In the genomic region with DNA sequence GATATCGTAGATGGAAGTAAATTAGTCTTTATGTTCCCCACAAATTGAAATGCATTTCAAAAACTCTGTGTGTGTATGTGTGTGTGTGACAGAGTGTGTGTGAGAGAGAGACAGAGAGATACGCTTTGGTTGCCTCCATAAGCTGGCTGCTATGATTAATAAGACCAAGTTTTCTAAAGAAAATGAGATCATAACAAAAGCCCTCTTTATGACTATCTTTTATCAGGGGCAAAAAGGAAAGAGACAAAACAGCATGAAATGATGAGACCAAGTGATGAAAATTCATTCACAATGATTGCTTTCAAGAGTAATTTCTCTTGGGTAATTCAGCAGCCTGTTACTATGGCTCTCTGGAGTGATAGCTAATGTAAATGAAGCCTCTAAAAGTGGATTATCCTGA, we compare ENCODE assay signal across 19 cellular contexts.
DNase-seq lines count a peak whose midpoint lies in the region; ATAC-seq and TF ChIP-seq lines count a peak whose summit lies in the region.
"Had no signal": no experiment of that assay in that cellular context is flagged by ENCODE, and none has a peak within 500 bp of the region (broad histone marks: within the 10 kb centered on the region; RNA-seq: fewer than 3 reads in every experiment).

No MANE protein-coding gene starts in this region.

- peak overlapping the region; percentile 37; the same call in 1 of the 2 replicates for H2AFZ ChIP-seq in PC-3 (ENCODE audit: low read length)

- no peak overlapping the region for H3K9ac ChIP-seq in PC-3 (ENCODE audit: low read length)

- H3K9me2 ChIP-seq in PC-3 (replicated peaks; ENCODE audit: low read length) = no peaks in the 10 kb centered on the region

- no peaks in the 10 kb centered on the region for H3K79me2 ChIP-seq in PC-3 (ENCODE audit: low read length)

- CTCF ChIA-PET in PC-3 (lab: Charles Lee) = no interaction called here

- H3K27ac ChIP-seq in PC-3 (ENCODE audit: low read length) = peak overlapping the region; percentile 66; the same call in 1 of the 2 replicates
- H3K27ac ChIP-seq: SK-N-MC had no signal

- no peak overlapping the region for H3K4me3 Mint-ChIP-seq in activated naive CD8-positive, alpha-beta T cell
- H3K4me3 Mint-ChIP-seq in activated naive CD8-positive, alpha-beta T cell treated with anti-CD3 and anti-CD28 coated beads for 36 hours = no peak overlapping the region
- no peak overlapping the region for H3K4me3 Mint-ChIP-seq in stimulated activated memory B cell treated with anti-CD40 and anti-IgM and Interleukin-4, amounts not matched to agents 10 μg/mL and 1 μg/mL and 100 μg/mL, for 72 hours
- H3K4me3 Mint-ChIP-seq: CD14-positive monocyte had no signal

- no peak for TF ChIP-seq CTCF in PC-3 (conservative IDR thresholded peaks at IDR 0.05; ENCODE audit: low read depth, low read length)

- peaks cover 35% of the 10 kb centered on the region for H3K4me1 ChIP-seq in PC-3 (ENCODE audit: insufficient read depth, low read length)

- no peak for ATAC-seq in PC-3
- ATAC-seq in stimulated activated memory B cell treated with anti-CD40 and anti-IgM and Interleukin-4, amounts not matched to agents 10 μg/mL and 1 μg/mL and 100 μg/mL, for 72 hours = no peak
- no peak for ATAC-seq in HG02678 (IDR thresholded peaks at IDR 0.05; ENCODE audit: unreplicated experiment)

- no peaks in the 10 kb centered on the region for H3K27me3 Mint-ChIP-seq in activated naive CD8-positive, alpha-beta T cell
- no peaks in the 10 kb centered on the region for H3K27me3 Mint-ChIP-seq in activated naive CD8-positive, alpha-beta T cell treated with anti-CD3 and anti-CD28 coated beads for 36 hours
- H3K27me3 Mint-ChIP-seq in stimulated activated memory B cell treated with anti-CD40 and anti-IgM and Interleukin-4, amounts not matched to agents 10 μg/mL and 1 μg/mL and 100 μg/mL, for 72 hours = no peaks in the 10 kb centered on the region

- H3K36me3 Mint-ChIP-seq in activated naive CD8-positive, alpha-beta T cell = peaks cover 3% of the 10 kb centered on the region
- peaks cover 2% of the 10 kb centered on the region for H3K36me3 Mint-ChIP-seq in activated naive CD8-positive, alpha-beta T cell treated with anti-CD3 and anti-CD28 coated beads for 36 hours
- peaks cover 7% of the 10 kb centered on the region for H3K36me3 Mint-ChIP-seq in stimulated activated memory B cell treated with anti-CD40 and anti-IgM and Interleukin-4, amounts not matched to agents 10 μg/mL and 1 μg/mL and 100 μg/mL, for 72 hours
- H3K36me3 Mint-ChIP-seq: CD14-positive monocyte had no signal

- peaks cover 48% of the 10 kb centered on the region for H3K4me1 Mint-ChIP-seq in activated naive CD8-positive, alpha-beta T cell (ENCODE audit: low read depth)
- peaks cover 25% of the 10 kb centered on the region for H3K4me1 Mint-ChIP-seq in activated naive CD8-positive, alpha-beta T cell treated with anti-CD3 and anti-CD28 coated beads for 36 hours
- H3K4me1 Mint-ChIP-seq in stimulated activated memory B cell treated with anti-CD40 and anti-IgM and Interleukin-4, amounts not matched to agents 10 μg/mL and 1 μg/mL and 100 μg/mL, for 72 hours = peaks cover 41% of the 10 kb centered on the region

- no peak overlapping the region for H3K4me3 ChIP-seq in PC-3 (ENCODE audit: low read length)
- H3K4me3 ChIP-seq: HAP-1, SK-N-MC had no signal

- H3K27me3 ChIP-seq in PC-3 (ENCODE audit: low read length) = no peaks in the 10 kb centered on the region

- H4K20me1 ChIP-seq in PC-3 (ENCODE audit: low read length) = no peaks in the 10 kb centered on the region

- DNase-seq in activated naive CD8-positive, alpha-beta T cell treated with anti-CD3 and anti-CD28 coated beads for 36 hours = no peak
- DNase-seq in PC-3 (no peak), foreskin melanocyte (peak; percentile 82), superior temporal gyrus (ENCODE audit: extremely low spot score) (no peak)
- no peak for DNase-seq in activated CD8-positive, alpha-beta memory T cell treated with anti-CD3 and anti-CD28 coated beads, Interleukin-2, amount 50 U/mL, for 48 hours
- DNase-seq: DMS53, GDM1, NCI-H1694, NCI-H2081, NCI-H446, NCI-H526 treated with DMSO at 0.1 percent for 48 hours, RPMI8226, SHP77 had no signal

- peaks cover 9% of the 10 kb centered on the region for H3K9me3 Mint-ChIP-seq in activated naive CD8-positive, alpha-beta T cell (ENCODE audit: low read depth)
- peaks cover 5% of the 10 kb centered on the region for H3K9me3 Mint-ChIP-seq in activated naive CD8-positive, alpha-beta T cell treated with anti-CD3 and anti-CD28 coated beads for 36 hours
- H3K9me3 Mint-ChIP-seq in stimulated activated memory B cell treated with anti-CD40 and anti-IgM and Interleukin-4, amounts not matched to agents 10 μg/mL and 1 μg/mL and 100 μg/mL, for 72 hours = peaks cover 4% of the 10 kb centered on the region

- BruUV-seq in PC-3 (replicated peaks; lab: Mats Ljungman, UMichigan) = no TSS peak

- POLR2A ChIA-PET in PC-3 (lab: Charles Lee; ENCODE audit: unreplicated experiment) = no interaction called here

- intact Hi-C loops in PC-3 (cut with micrococcal nuclease) = no loop called here

- H3F3A ChIP-seq in PC-3 (ENCODE audit: low read length, unreplicated experiment) = peaks cover 4% of the 10 kb centered on the region

- H3K4me2 ChIP-seq in PC-3 (ENCODE audit: low read length) = no peak overlapping the region

- no peaks in the 10 kb centered on the region for H3K36me3 ChIP-seq in PC-3 (ENCODE audit: low read depth, low read length)
- H3K36me3 ChIP-seq: HAP-1 had no signal

- H3K9me3 ChIP-seq in PC-3 (ENCODE audit: low read length) = no peaks in the 10 kb centered on the region
- H3K9me3 ChIP-seq: HAP-1 had no signal

- peak overlapping the region; percentile 17 for H3K27ac Mint-ChIP-seq in activated naive CD8-positive, alpha-beta T cell
- H3K27ac Mint-ChIP-seq in activated naive CD8-positive, alpha-beta T cell treated with anti-CD3 and anti-CD28 coated beads for 36 hours = no peak overlapping the region
- peak overlapping the region; percentile 31 for H3K27ac Mint-ChIP-seq in stimulated activated memory B cell treated with anti-CD40 and anti-IgM and Interleukin-4, amounts not matched to agents 10 μg/mL and 1 μg/mL and 100 μg/mL, for 72 hours
- H3K27ac Mint-ChIP-seq: CD14-positive monocyte had no signal
